In genomic region chr13:97976551-97977375, GRCh38 we compare ENCODE assay signal across 1 cellular context.
TF ChIP-seq lines count a peak whose summit lies in the region.

No MANE protein-coding gene starts in this region.

TF ChIP-seq in HepG2, 621 proteins besides CTCF, POLR2A, EP300 and RAD21 (continued from another document and continues in another):
- TF ChIP-seq MXD4 (CRISPR knock-in tag; IDR thresholded peaks at IDR 0.05) (no peak), KDM2A (CRISPR knock-in tag; IDR thresholded peaks at IDR 0.05; ENCODE audit: borderline replicate concordance, low read depth) (no peak; the same call in 1 of the 2 replicates), MYPOP (CRISPR knock-in tag; IDR thresholded peaks at IDR 0.05) (no peak), ZNF513 (CRISPR knock-in tag; conservative IDR thresholded peaks at IDR 0.05) (no peak), PBX3 (CRISPR knock-in tag; IDR thresholded peaks at IDR 0.05; ENCODE audit: borderline replicate concordance) (0 out of 2 replicates have a peak, but pooled peaks have one; percentile 27), ZMYM2 (CRISPR knock-in tag; IDR thresholded peaks at IDR 0.05) (0 out of 2 replicates have a peak, but pooled peaks have one; percentile 19), RBM22 (optimal IDR thresholded peaks at IDR 0.05; ENCODE audit: low read length) (no peak), ZUFSP (CRISPR knock-in tag; IDR thresholded peaks at IDR 0.05; ENCODE audit: borderline replicate concordance) (no peak), YY1 (IDR thresholded peaks at IDR 0.05; ENCODE audit: insufficient read depth, insufficient replicate concordance, low read depth, low read length) (peak; percentile 92), TAF1 (CRISPR knock-in tag; IDR thresholded peaks at IDR 0.05) (peak; percentile 72; the same call in 1 of the 2 replicates), AGO2 (optimal IDR thresholded peaks at IDR 0.05; ENCODE audit: low read depth, low read length) (peak; percentile 35), ADNP (CRISPR knock-in tag; IDR thresholded peaks at IDR 0.05) (no peak), ZNF547 (CRISPR knock-in tag; IDR thresholded peaks at IDR 0.05) (no peak), DBP (CRISPR knock-in tag; IDR thresholded peaks at IDR 0.05; ENCODE audit: not compliant biosample characterization) (peak; percentile 38), PHF8 (CRISPR knock-in tag; IDR thresholded peaks at IDR 0.05) (peak; percentile 71), GMEB2 (CRISPR knock-in tag; IDR thresholded peaks at IDR 0.05; ENCODE audit: low read depth) (no peak), ZBTB2 (CRISPR knock-in tag; IDR thresholded peaks at IDR 0.05; ENCODE audit: low read depth) (peak; percentile 89), ZMAT3 (CRISPR knock-in tag; conservative IDR thresholded peaks at IDR 0.05) (0 out of 2 replicates have a peak, but pooled peaks have one; percentile 7), ZNF546 (CRISPR knock-in tag; conservative IDR thresholded peaks at IDR 0.05) (0 out of 2 replicates have a peak, but pooled peaks have one; percentile 33), SAP130 (CRISPR knock-in tag; IDR thresholded peaks at IDR 0.05; ENCODE audit: low read depth) (peak; percentile 4; the same call in 1 of the 2 replicates), SPEN (CRISPR knock-in tag; IDR thresholded peaks at IDR 0.05; ENCODE audit: low read depth) (0 out of 2 replicates have a peak, but pooled peaks have one; percentile 4), ZNF646 (CRISPR knock-in tag; IDR thresholded peaks at IDR 0.05) (no peak), ARNT2 (CRISPR knock-in tag; IDR thresholded peaks at IDR 0.05; ENCODE audit: low read depth) (peak; percentile 41; the same call in 1 of the 2 replicates), ZBTB10 (CRISPR knock-in tag; IDR thresholded peaks at IDR 0.05; ENCODE audit: borderline replicate concordance) (peak; percentile 77; the same call in 1 of the 2 replicates), TMF1 (CRISPR knock-in tag; IDR thresholded peaks at IDR 0.05; ENCODE audit: low read depth) (0 out of 2 replicates have a peak, but pooled peaks have one; percentile 7), ONECUT2 (CRISPR knock-in tag; IDR thresholded peaks at IDR 0.05) (no peak), ARHGAP35 (CRISPR knock-in tag; IDR thresholded peaks at IDR 0.05; ENCODE audit: borderline replicate concordance) (no peak), YEATS4 (CRISPR knock-in tag; IDR thresholded peaks at IDR 0.05; ENCODE audit: borderline replicate concordance) (peak; percentile 67; the same call in 1 of the 2 replicates), ZNF101 (CRISPR knock-in tag; IDR thresholded peaks at IDR 0.05; ENCODE audit: borderline replicate concordance, low read depth) (no peak), MYC (CRISPR knock-in tag; IDR thresholded peaks at IDR 0.05; ENCODE audit: borderline replicate concordance) (peak; percentile 31; the same call in 1 of the 2 replicates), ZC3H13 (CRISPR knock-in tag; IDR thresholded peaks at IDR 0.05) (peak; percentile 32; the same call in 1 of the 2 replicates), REPIN1 (CRISPR knock-in tag; IDR thresholded peaks at IDR 0.05; ENCODE audit: borderline replicate concordance, low read depth) (no peak)
